Comparison of ENCODE assay signal across 18 cellular contexts in genomic region chr1:118949317-118949716, GRCh38. TPM values are rescaled to one million over a fixed set of nuclear protein-coding genes. Genes with fewer than 3 reads are reported as not detected.
DNase-seq lines count a peak whose midpoint lies in the region; ATAC-seq and TF ChIP-seq lines count a peak whose summit lies in the region.
"Had no signal": no experiment of that assay in that cellular context is flagged by ENCODE, and none has a peak within 500 bp of the region (broad histone marks: within the 10 kb centered on the region; RNA-seq: fewer than 3 reads in every experiment).

No MANE protein-coding gene starts in this region.

- ATAC-seq in GM21717 (IDR thresholded peaks at IDR 0.05; ENCODE audit: unreplicated experiment) (no peak), HG03159 (IDR thresholded peaks at IDR 0.05; ENCODE audit: unreplicated experiment) (no peak)
- ATAC-seq: CD8-positive, alpha-beta T cell; Panc1; WTC11 had no signal

- H3K4me1 ChIP-seq in fibroblast of lung (ENCODE audit: control insufficient read depth, extremely low read depth, insufficient read depth, low read length), result no peaks in the 10 kb centered on the region
- no peaks in the 10 kb centered on the region for H3K4me1 ChIP-seq in sigmoid colon

- in situ Hi-C loops in KBM-7 (cut with MboI; ENCODE audit: low pct_unique_long_range_greater_than_20kb, low sequenced_read_pairs), result no loop called here

- H3K9me3 ChIP-seq in fibroblast of lung (ENCODE audit: control insufficient read depth, insufficient read depth, low read depth, low read length) (no peaks in the 10 kb centered on the region), sigmoid colon (no peaks in the 10 kb centered on the region)

- TF ChIP-seq CTCF in fibroblast of lung (conservative IDR thresholded peaks at IDR 0.05 in 1 of 2, IDR thresholded peaks at IDR 0.05 in 1 of 2; ENCODE audit: low read depth in 1 of 2, low read length in 2 of 2), result no peak
- TF ChIP-seq CTCF in sigmoid colon (IDR thresholded peaks at IDR 0.05), result no peak

- no peak overlapping the region for H3K4me2 ChIP-seq in fibroblast of lung (ENCODE audit: extremely low read depth, insufficient read depth, low read length)

- H3K4me3 ChIP-seq in fibroblast of lung (replicated peaks in 1 of 4; ENCODE audit: control extremely low read depth in 1 of 4, insufficient read depth in 1 of 4, low read depth in 3 of 4, low read length in 4 of 4) (no peak overlapping the region), sigmoid colon (no peak overlapping the region)

- H3K27me3 ChIP-seq in fibroblast of lung (ENCODE audit: control insufficient read depth, insufficient read depth, low read length) (no peaks in the 10 kb centered on the region), sigmoid colon (no peaks in the 10 kb centered on the region)

- H3K27ac ChIP-seq in fibroblast of lung (ENCODE audit: insufficient read depth, low read length) (no peak overlapping the region), sigmoid colon (no peak overlapping the region)

- H3K79me2 ChIP-seq in fibroblast of lung (ENCODE audit: control insufficient read depth, insufficient read depth, low read length), result no peaks in the 10 kb centered on the region

- H3K9ac ChIP-seq in fibroblast of lung (ENCODE audit: insufficient read depth, low read length), result no peak overlapping the region

- H4K20me1 ChIP-seq in fibroblast of lung (ENCODE audit: control insufficient read depth, extremely low read depth, insufficient read depth, low read length), result no peaks in the 10 kb centered on the region

- WGBS in sigmoid colon, 2 donors, result 84 to 87% methylated on average over 2 of the region's 2 CpGs

- DNase-seq in GM03348 (ENCODE audit: low spot score) (peak; percentile 66), MV-4-11 (lab: John Stamatoyannopoulos, UW) (peak; percentile 74), fibroblast of lung (ENCODE audit: low read depth in 2 of 2) (peak; percentile 17 to 58), sigmoid colon (peak; percentile 64), NCI-H1105 (lab: John Stamatoyannopoulos, UW) (no peak), KBM-7 (no peak)
- DNase-seq: activated CD8-positive, alpha-beta memory T cell treated with anti-CD3 and anti-CD28 coated beads, Interleukin-2, amount 50 U/mL, for 4 hours; CD8-positive, alpha-beta T cell; GDM1; IMR-90; NCI-H1417 treated with DMSO at 0.1 percent for 48 hours; stimulated activated CD4-positive, alpha-beta T cell treated with anti-CD3 and anti-CD28 coated beads, Interleukin-2, amount 100 ng/mL, for 24 hours; trophoblast cell had no signal

- no peak for TF ChIP-seq EP300 in sigmoid colon (IDR thresholded peaks at IDR 0.05)

- intact Hi-C loops in sigmoid colon (cut with DNase I), result no loop called here

- H3K36me3 ChIP-seq in fibroblast of lung (ENCODE audit: control insufficient read depth, insufficient read depth, low read length), result no peaks in the 10 kb centered on the region
- no peaks in the 10 kb centered on the region for H3K36me3 ChIP-seq in sigmoid colon

- no peak overlapping the region for H2AFZ ChIP-seq in fibroblast of lung (ENCODE audit: low read length)

- TF ChIP-seq POLR2A in sigmoid colon (IDR thresholded peaks at IDR 0.05), result no peak

RNA-seq across cellular contexts. Expression of gene TBX15, which starts 38.8 kb away (rescaled TPM):
- total RNA-seq in fibroblast of lung (0.26 and 0.99 TPM in 2 replicates), sigmoid colon (under 1 TPM in 3 of 4 donors, not detected in 1; under 0.01 to 0.28 (median 0.16) TPM)
- polyA plus RNA-seq in fibroblast of lung (0.30 and 0.50 TPM in 2 replicates), sigmoid colon (under 1 TPM in 2 of 3 donors, not detected in 1; under 0.01 to 0.03 TPM)
- polyA plus RNA-seq in fibroblast of lung (2012), result 0.21 and 0.27 TPM in 2 replicates
- 0.19 TPM in 1 of 2 replicates, not detected in the other for polyA minus RNA-seq in fibroblast of lung (ENCODE audit: low replicate concordance)
- total RNA-seq: IMR-90, NCI-H460 had no signal
- polyA plus RNA-seq: IMR-90 had no signal

Comparison
In these comparisons a context has a peak if more than half of its experiments do, and no peak if none do; other contexts are left out.
1. DNase-seq: peak in GM03348 (single experiment), MV-4-11 (single experiment), fibroblast of lung (2 of 2) and sigmoid colon (single experiment); none in NCI-H1105 (single experiment) and KBM-7 (single experiment).